12 cellular contexts compared by ENCODE assay signal in genomic region chr2:108460345-108461037, GRCh38. TPM values are rescaled to one million over a fixed set of nuclear protein-coding genes. Genes with fewer than 3 reads are reported as not detected.
A peak's percentile ranks its signal among the peaks of the same experiment; 100 is the strongest.
DNase-seq lines count a peak whose midpoint lies in the region; ATAC-seq and TF ChIP-seq lines count a peak whose summit lies in the region.
"Had no signal": no experiment of that assay in that cellular context is flagged by ENCODE, and none has a peak within 500 bp of the region (broad histone marks: within the 10 kb centered on the region; RNA-seq: fewer than 3 reads in every experiment).

No MANE protein-coding gene starts in this region.

- H3K36me3 ChIP-seq in mammary epithelial cell (ENCODE audit: insufficient read depth, low read length): peaks cover 14% of the 10 kb centered on the region

- H3K79me2 ChIP-seq in mammary epithelial cell (ENCODE audit: insufficient read depth, low read length): peaks cover 56% of the 10 kb centered on the region

- peaks cover 7% of the 10 kb centered on the region for H3K4me1 Mint-ChIP-seq in MCF 10A (ENCODE audit: insufficient read depth, unreplicated experiment)
- peaks cover 60% of the 10 kb centered on the region for H3K4me1 Mint-ChIP-seq in stimulated activated effector memory CD8-positive, alpha-beta T cell treated with anti-CD3 and anti-CD28 coated beads, Interleukin-12 subunit alpha, Interleukin-12 subunit beta, amount 100 ng/mL, for 72 hours

- H3K27ac ChIP-seq in mammary epithelial cell (ENCODE audit: insufficient read depth, low read depth, low read length): no peak overlapping the region
- H3K27ac ChIP-seq: coronary artery had no signal

- no peaks in the 10 kb centered on the region for H3K27me3 Mint-ChIP-seq in MCF 10A (ENCODE audit: insufficient read depth, unreplicated experiment)
- H3K27me3 Mint-ChIP-seq: naive thymus-derived CD8-positive, alpha-beta T cell had no signal

- no TSS peak for BruUV-seq in MCF 10A (replicated peaks; lab: Mats Ljungman, UMichigan)
- no TSS peak for BruUV-seq in mammary epithelial cell (replicated peaks; lab: Mats Ljungman, UMichigan)

- H3K9me3 Mint-ChIP-seq in MCF 10A (ENCODE audit: unreplicated experiment): no peaks in the 10 kb centered on the region
- H3K9me3 Mint-ChIP-seq in stimulated activated effector memory CD8-positive, alpha-beta T cell treated with anti-CD3 and anti-CD28 coated beads, Interleukin-12 subunit alpha, Interleukin-12 subunit beta, amount 100 ng/mL, for 72 hours: peaks cover 8% of the 10 kb centered on the region

- H3K4me3 Mint-ChIP-seq in MCF 10A (ENCODE audit: unreplicated experiment): no peak overlapping the region
- no peak overlapping the region for H3K4me3 Mint-ChIP-seq in stimulated activated effector memory CD8-positive, alpha-beta T cell treated with anti-CD3 and anti-CD28 coated beads, Interleukin-12 subunit alpha, Interleukin-12 subunit beta, amount 100 ng/mL, for 72 hours

- ATAC-seq in GM21737 (IDR thresholded peaks at IDR 0.05; ENCODE audit: unreplicated experiment): peak; percentile 79
- peak; percentile 87 for ATAC-seq in HG03442 (IDR thresholded peaks at IDR 0.05; ENCODE audit: unreplicated experiment)
- ATAC-seq in stimulated activated effector memory CD8-positive, alpha-beta T cell treated with anti-CD3 and anti-CD28 coated beads, Interleukin-12 subunit alpha, Interleukin-12 subunit beta, amount 100 ng/mL, for 72 hours: no peak
- no peak for ATAC-seq in HG02970 (IDR thresholded peaks at IDR 0.05; ENCODE audit: low FRiP score, unreplicated experiment)
- ATAC-seq: naive thymus-derived CD8-positive, alpha-beta T cell had no signal

- WGBS in mammary epithelial cell (ENCODE audit: low coverage, missing lambda C conversion rate): 87% methylated on average over 4 of the region's 4 CpGs

- H3K9ac ChIP-seq in mammary epithelial cell (ENCODE audit: insufficient read depth, low read length): no peak overlapping the region

- dilution Hi-C loops in mammary epithelial cell (cut with HindIII; ENCODE audit: low sequenced_read_pairs): no loop called here

- DNase-seq in MCF 10A (ENCODE audit: unreplicated experiment): no peak
- no peak for DNase-seq in mammary epithelial cell
- no peak for DNase-seq in stimulated activated effector memory CD8-positive, alpha-beta T cell treated with anti-CD3 and anti-CD28 coated beads, Interleukin-12 subunit alpha, Interleukin-12 subunit beta, amount 100 ng/mL, for 72 hours (ENCODE audit: low spot score in 2 of 2)
- no peak for DNase-seq in pons (ENCODE audit: low spot score)
- no peak for DNase-seq in effector CD8-positive, alpha-beta T cell (lab: John Stamatoyannopoulos, UW)
- DNase-seq: AML-193; naive thymus-derived CD8-positive, alpha-beta T cell; NCI-H2081 had no signal

- peaks cover 65% of the 10 kb centered on the region for H3K36me3 Mint-ChIP-seq in MCF 10A (ENCODE audit: insufficient read depth, unreplicated experiment)
- H3K36me3 Mint-ChIP-seq in stimulated activated effector memory CD8-positive, alpha-beta T cell treated with anti-CD3 and anti-CD28 coated beads, Interleukin-12 subunit alpha, Interleukin-12 subunit beta, amount 100 ng/mL, for 72 hours: peaks cover 100% of the 10 kb centered on the region

- TF ChIP-seq CTCF in MCF 10A (IDR thresholded peaks at IDR 0.05; ENCODE audit: unreplicated experiment): no peak
- TF ChIP-seq CTCF in mammary epithelial cell (conservative IDR thresholded peaks at IDR 0.05 in 1 of 2, IDR thresholded peaks at IDR 0.05 in 1 of 2; ENCODE audit: extremely low read depth in 1 of 2, insufficient read depth in 1 of 2, low read depth in 1 of 2, low read length in 2 of 2): no peak

- no peak overlapping the region for H2AFZ ChIP-seq in mammary epithelial cell (ENCODE audit: low read depth, low read length)

- H3K4me2 ChIP-seq in mammary epithelial cell (ENCODE audit: insufficient read depth, low read depth, low read length): no peak overlapping the region

- CTCF ChIA-PET in MCF 10A (lab: Yijun Ruan, JAX) (interaction anchor here (0.7 to 1.6 kb wide), 4 partner anchors 62 to 176 kb away, joined by 3 to 6 read pairs (median 4); no protein-coding TSS in a partner anchor), mammary epithelial cell (lab: Charles Lee; ENCODE audit: low non-redundant PET) (no interaction called here)

- H3K27ac Mint-ChIP-seq in MCF 10A (ENCODE audit: low read depth, unreplicated experiment): peak overlapping the region; percentile 16
- H3K27ac Mint-ChIP-seq in stimulated activated effector memory CD8-positive, alpha-beta T cell treated with anti-CD3 and anti-CD28 coated beads, Interleukin-12 subunit alpha, Interleukin-12 subunit beta, amount 100 ng/mL, for 72 hours: peak overlapping the region; percentile 4

- intact Hi-C loops in MCF 10A (cut with micrococcal nuclease) (no loop called here), mammary epithelial cell (cut with micrococcal nuclease) (no loop called here)

- H4K20me1 ChIP-seq in mammary epithelial cell (ENCODE audit: insufficient read depth, low read length): no peaks in the 10 kb centered on the region

- H3K4me1 ChIP-seq in mammary epithelial cell (ENCODE audit: insufficient read depth, low read length): no peaks in the 10 kb centered on the region

- in situ Hi-C loops in mammary epithelial cell (cut with MboI; ENCODE audit: low sequenced_read_pairs in 2 of 2): no loop called here

- POLR2A ChIA-PET in MCF 10A (lab: Yijun Ruan, JAX): interaction anchor here (0.6 to 3.4 kb wide), 4 partner anchors 11 to 134 kb away, joined by 3 to 18 read pairs (median 4); partner anchors contain the start of gene GCC2

- H3K27me3 ChIP-seq in mammary epithelial cell (ENCODE audit: insufficient read depth, low read length): no peaks in the 10 kb centered on the region

- H3K9me3 ChIP-seq in mammary epithelial cell (replicated peaks; ENCODE audit: insufficient read depth, low read length): peaks cover 6% of the 10 kb centered on the region

- H3K4me3 ChIP-seq in mammary epithelial cell (replicated peaks in 1 of 3; ENCODE audit: insufficient read depth in 1 of 3, low read depth in 2 of 3, low read length in 3 of 3): no peak overlapping the region
- H3K4me3 ChIP-seq: coronary artery had no signal

RNA-seq across cellular contexts. Expression of gene GCC2, which starts 11.5 kb away (rescaled TPM):
- total RNA-seq in MCF 10A (2022): 29.8 and 39.7 TPM in 2 replicates
- total RNA-seq in mammary epithelial cell: 10 to 100 TPM; 20.8 to 31.5 TPM
- 4.6 TPM for polyA plus RNA-seq in mammary epithelial cell
- polyA minus RNA-seq in mammary epithelial cell: 3.6 TPM

Comparison
In these comparisons a context has a peak if more than half of its experiments do, and no peak if none do; other contexts are left out.
1. ATAC-seq: peak in GM21737 (single experiment) and HG03442 (single experiment); none in stimulated activated effector memory CD8-positive, alpha-beta T cell treated with anti-CD3 and anti-CD28 coated beads, Interleukin-12 subunit alpha, Interleukin-12 subunit beta, amount 100 ng/mL, for 72 hours (single experiment) and HG02970 (single experiment).